35 cellular contexts compared by ENCODE assay signal in genomic region chr5:124240732-124241131, GRCh38.
"Had no signal": no experiment of that assay in that cellular context is flagged by ENCODE, and none has a peak within 500 bp of the region (broad histone marks: within the 10 kb centered on the region; RNA-seq: fewer than 3 reads in every experiment).

No MANE protein-coding gene starts in this region.

- H3K36me3 ChIP-seq: MG63 had no signal

- H3K27ac ChIP-seq: KMS-11 had no signal

- H3K4me2 ChIP-seq: KMS-11 had no signal

- H3K9ac ChIP-seq: KMS-11 had no signal

- H3K27me3 ChIP-seq: MG63 had no signal

- DNase-seq: Karpas-422, Kasumi-1, KG1, MG63, MM.1S, MV-4-11, NCI-H1048, NCI-H1092, NCI-H1092 treated with DMSO at 0.1 percent for 48 hours, NCI-H1105, NCI-H1105 treated with DMSO at 0.1 percent for 48 hours, NCI-H1417, NCI-H1417 treated with DMSO at 0.1 percent for 48 hours, NCI-H1436, NCI-H1436 treated with DMSO at 0.1 percent for 48 hours, NCI-H146, NCI-H1694, NCI-H1694 treated with DMSO at 0.1 percent for 48 hours, NCI-H187, NCI-H187 treated with DMSO at 0.1 percent for 48 hours, NCI-H1930, NCI-H2029, NCI-H2029 treated with DMSO at 0.1 percent for 48 hours, NCI-H2081, NCI-H2081 treated with DMSO at 0.1 percent for 48 hours, NCI-H2107, NCI-H2171, NCI-H2171 treated with DMSO at 0.1 percent for 48 hours, NCI-H2227 treated with DMSO at 0.1 percent for 48 hours, NCI-H226, NCI-H345, NCI-H446, NCI-H446 treated with DMSO at 0.1 percent for 48 hours, NCI-H510A had no signal

- H3K4me3 ChIP-seq: MG63 had no signal
